In the genomic region with DNA sequence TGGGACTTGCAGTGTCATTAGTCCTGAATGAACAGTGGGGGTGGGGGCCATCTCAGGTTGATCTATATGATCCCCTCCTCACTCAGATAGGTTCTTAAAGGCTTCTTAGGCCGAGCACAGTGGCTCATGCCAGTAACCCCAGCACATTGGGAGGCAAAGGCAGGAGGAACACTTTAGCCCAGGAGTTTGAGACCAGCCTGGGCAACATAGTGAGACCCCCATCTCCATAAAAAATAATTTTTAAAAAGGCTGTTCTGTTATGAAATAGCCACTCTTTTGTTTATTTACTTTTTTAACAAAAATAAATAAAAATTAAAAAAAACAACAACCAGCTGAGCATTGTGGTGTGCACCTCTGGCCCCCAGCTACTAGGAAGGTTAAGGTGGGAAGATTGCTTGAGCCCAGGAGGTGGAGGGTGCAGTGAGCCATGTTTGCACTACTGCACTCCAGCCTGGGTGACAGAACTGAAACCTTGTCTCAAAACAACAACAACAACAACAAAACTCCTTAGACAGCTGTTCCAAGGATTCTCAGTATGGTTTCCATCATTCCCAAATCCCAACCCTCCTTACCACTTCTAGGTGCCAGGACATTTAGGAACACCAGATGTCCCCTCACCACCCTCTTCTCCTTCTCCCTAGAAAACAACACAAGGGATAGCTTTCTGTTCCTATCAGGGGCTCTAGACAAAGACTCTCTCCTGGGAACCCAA, we compare ENCODE assay signal across 8 cellular contexts. TPM values are rescaled to one million over a fixed set of nuclear protein-coding genes. Genes with fewer than 3 reads are reported as not detected.
DNase-seq lines count a peak whose midpoint lies in the region; ATAC-seq and TF ChIP-seq lines count a peak whose summit lies in the region.

No MANE protein-coding gene starts in this region.

- 31% methylated on average over 1 of the region's 1 CpG for WGBS in smooth muscle cell (ENCODE audit: low lambda C conversion rate)

- no peak for ATAC-seq in HCT116

- no peaks in the 10 kb centered on the region for H3K9me2 ChIP-seq in HCT116 (ENCODE audit: insufficient read depth)

- H4K20me1 ChIP-seq in HCT116 (ENCODE audit: insufficient read depth) = no peaks in the 10 kb centered on the region
- H4K20me1 ChIP-seq in smooth muscle cell (ENCODE audit: low read depth) = peaks cover 11% of the 10 kb centered on the region

- H3K27me3 Mint-ChIP-seq in glutamatergic neuron (ENCODE audit: unreplicated experiment) = peaks cover 21% of the 10 kb centered on the region

- peaks cover 10% of the 10 kb centered on the region for H3K9me3 Mint-ChIP-seq in glutamatergic neuron (ENCODE audit: unreplicated experiment)

- H3K27me3 ChIP-seq in HCT116 (ENCODE audit: insufficient read depth, low read length) (no peaks in the 10 kb centered on the region), smooth muscle cell (ENCODE audit: low read depth) (no peaks in the 10 kb centered on the region), H7 (ENCODE audit: control insufficient read depth, insufficient read depth, low read length) (peaks cover 28% of the 10 kb centered on the region)

- RAD21 ChIA-PET in HCT116 (lab: Charles Lee; ENCODE audit: low non-redundant PET in 1 of 2, low total read pairs in 2 of 2, uncharacterized antibody in 2 of 2, unreplicated experiment in 2 of 2) = interaction anchor here in 1 of 2 experiments (2.2 to 2.5 kb wide), 2 partner anchors 37 to 135 kb away, joined by 6 to 15 read pairs; no protein-coding TSS in a partner anchor

- intact Hi-C loops in HCT116 (cut with micrococcal nuclease) = loop anchor here (5.0 to 10.0 kb wide), 2 partner anchors 234 to 271 kb away; a partner anchor contains a TSS

- H3F3A ChIP-seq in smooth muscle cell (ENCODE audit: low read depth) = peaks cover 8% of the 10 kb centered on the region

- POLR2A ChIA-PET in HCT116 (lab: Charles Lee) = interaction anchor here (2.5 kb wide), 1 partner anchor 37 kb away, joined by 7 read pairs; no protein-coding TSS in a partner anchor

- peaks cover 27 to 46% of the 10 kb centered on the region in 2 experiments for H3K4me1 ChIP-seq in HCT116 (ENCODE audit: control insufficient read depth in 1 of 2, insufficient read depth in 2 of 2, low read length in 2 of 2)
- H3K4me1 ChIP-seq in smooth muscle cell (ENCODE audit: low read depth) = peaks cover 30% of the 10 kb centered on the region

- H3K9me3 ChIP-seq in HCT116 (ENCODE audit: control insufficient read depth in 1 of 2, insufficient read depth in 1 of 2, low read depth in 1 of 2, low read length in 2 of 2) (no peaks in the 10 kb centered on the region), smooth muscle cell (replicated peaks; ENCODE audit: low read depth) (no peaks in the 10 kb centered on the region)

- CTCF ChIA-PET in HCT116 (lab: Charles Lee) = interaction anchor here (1.7 to 3.5 kb wide), 4 partner anchors 10 to 134 kb away, joined by 7 to 37 read pairs (median 26); no protein-coding TSS in a partner anchor

- no peaks in the 10 kb centered on the region for H3K36me3 Mint-ChIP-seq in glutamatergic neuron (ENCODE audit: unreplicated experiment)

- no TSS peak for BruUV-seq in HCT116 (replicated peaks; lab: Mats Ljungman, UMichigan)

- H3K4me3 ChIP-seq in HCT116 (replicated peaks in 1 of 2; ENCODE audit: low read depth in 1 of 2, low read length in 2 of 2) = peak overlapping the region; percentile 11 to 75; a peak in 2 of 4 replicates
- peak overlapping the region; percentile 17 for H3K4me3 ChIP-seq in smooth muscle cell
- no peak overlapping the region for H3K4me3 ChIP-seq in H7 (ENCODE audit: insufficient read depth, low read depth, low read length)

- H3K4me2 ChIP-seq in HCT116 (ENCODE audit: low read length) = peak overlapping the region; percentile 86
- H3K4me2 ChIP-seq in smooth muscle cell = peak overlapping the region; percentile 77

- no peaks in the 10 kb centered on the region for H3K36me3 ChIP-seq in HCT116 (ENCODE audit: control insufficient read depth in 1 of 2, insufficient read depth in 2 of 2, low read length in 2 of 2)
- H3K36me3 ChIP-seq in smooth muscle cell (ENCODE audit: low read depth) = no peaks in the 10 kb centered on the region
- no peaks in the 10 kb centered on the region for H3K36me3 ChIP-seq in H7 (replicated peaks; ENCODE audit: control insufficient read depth, insufficient read depth, low read length)

- H2AFZ ChIP-seq in HCT116 (ENCODE audit: low read depth, low read length, poor library complexity, severe bottlenecking) (peak overlapping the region; percentile 53), smooth muscle cell (ENCODE audit: low read depth) (peak overlapping the region; percentile 36)

- peak overlapping the region; percentile 93 for H3K27ac Mint-ChIP-seq in glutamatergic neuron (ENCODE audit: unreplicated experiment)

- TF ChIP-seq CTCF in HCT116 (IDR thresholded peaks at IDR 0.05 in 2 of 3, conservative IDR thresholded peaks at IDR 0.05 in 1 of 3; ENCODE audit: borderline replicate concordance in 1 of 3, insufficient read depth in 1 of 3, low read depth in 2 of 3, low read length in 2 of 3) (no peak), VCaP (conservative IDR thresholded peaks at IDR 0.05) (no peak), glutamatergic neuron (IDR thresholded peaks at IDR 0.05; ENCODE audit: partially characterized antibody, unreplicated experiment) (no peak), smooth muscle cell (IDR thresholded peaks at IDR 0.05; ENCODE audit: borderline replicate concordance, insufficient read depth, poor library complexity, severe bottlenecking) (no peak)

- peak overlapping the region; percentile 65 for H3K27ac ChIP-seq in HCT116 (ENCODE audit: low read depth, low read length)
- H3K27ac ChIP-seq in VCaP = peak overlapping the region; percentile 80
- H3K27ac ChIP-seq in smooth muscle cell (ENCODE audit: low read depth) = peak overlapping the region; percentile 99

- H3K79me2 ChIP-seq in HCT116 (ENCODE audit: insufficient read depth, low read length) (peaks cover 33% of the 10 kb centered on the region), smooth muscle cell (ENCODE audit: low read depth) (peaks cover 34% of the 10 kb centered on the region)

- peak overlapping the region; percentile 68 for H3K4me3 Mint-ChIP-seq in glutamatergic neuron (ENCODE audit: unreplicated experiment)

- no peak for DNase-seq in HCT116 (ENCODE audit: low read depth, low spot score)
- DNase-seq in glutamatergic neuron = no peak
- DNase-seq in smooth muscle cell (lab: John Stamatoyannopoulos, UW; ENCODE audit: unreplicated experiment) = no peak
- DNase-seq in NCI-H1694 treated with DMSO at 0.1 percent for 48 hours (lab: John Stamatoyannopoulos, UW) = no peak
- DNase-seq in D341Med (ENCODE audit: low spot score) = no peak
- no peak for DNase-seq in activated CD4-positive, alpha-beta T cell treated with anti-CD3 and anti-CD28 coated beads for 4 hours
- no peak for DNase-seq in H7

- H3K4me1 Mint-ChIP-seq in glutamatergic neuron (ENCODE audit: low read depth, unreplicated experiment) = peaks cover 27% of the 10 kb centered on the region

- no peak for TF ChIP-seq RAD21 in HCT116 (IDR thresholded peaks at IDR 0.05; ENCODE audit: low read depth)

- H3K9ac ChIP-seq in HCT116 (ENCODE audit: low read length) (peak overlapping the region; percentile 91), smooth muscle cell (ENCODE audit: low read depth) (peak overlapping the region; percentile 71)

- no peak for TF ChIP-seq POLR2A in HCT116 (IDR thresholded peaks at IDR 0.05; ENCODE audit: borderline replicate concordance, extremely low read depth, insufficient read depth, insufficient read length)

TF ChIP-seq in HCT116, 20 proteins besides CTCF, POLR2A, EP300 and RAD21:
- TF ChIP-seq CEBPB (IDR thresholded peaks at IDR 0.05; ENCODE audit: low read depth) = no peak
- peak; percentile 19; the same call in 1 of the 2 replicates for TF ChIP-seq POLR2AphosphoS5 (IDR thresholded peaks at IDR 0.05; ENCODE audit: low read depth, low read length)
- TF ChIP-seq CBX3 (IDR thresholded peaks at IDR 0.05; ENCODE audit: low read depth) = no peak

RNA-seq across cellular contexts. Expression of a gene that starts 2.0 kb away (rescaled TPM):
- 64.6 TPM for total RNA-seq in HCT116 (2021; ENCODE audit: unreplicated experiment)
- polyA plus RNA-seq in HCT116 (2012) = 66.4 and 70.0 TPM in 2 replicates
- 30.0 TPM for total RNA-seq in glutamatergic neuron (ENCODE audit: unreplicated experiment)
- total RNA-seq in smooth muscle cell = 67.8 and 202 TPM in 2 replicates
- polyA plus RNA-seq in smooth muscle cell = 113 and 114 TPM in 2 replicates
- 97.3 and 111 TPM in 2 replicates for total RNA-seq in H7 (2014; rRNA removed; shearing (Covaris generic))

RNA-seq across cellular contexts. Expression of a gene that starts 4.7 kb away (rescaled TPM):
- 71.8 TPM for total RNA-seq in HCT116 (2021; ENCODE audit: unreplicated experiment)
- 36.3 and 43.4 TPM in 2 replicates for polyA plus RNA-seq in HCT116 (2012)
- total RNA-seq in glutamatergic neuron (ENCODE audit: unreplicated experiment) = 152 TPM
- total RNA-seq in smooth muscle cell = 102 and 109 TPM in 2 replicates
- polyA plus RNA-seq in smooth muscle cell = 169 and 186 TPM in 2 replicates
- 146 TPM in 2 replicates for total RNA-seq in H7 (2014; rRNA removed; shearing (Covaris generic))

RNA-seq across cellular contexts. Expression of a gene that starts 26.3 kb away (rescaled TPM):
- total RNA-seq in HCT116 (2021; ENCODE audit: unreplicated experiment) (0.05 TPM), glutamatergic neuron (ENCODE audit: unreplicated experiment) (not detected), smooth muscle cell (21.7 and 32.9 TPM in 2 replicates)
- 0.01 TPM in 1 of 2 replicates, not detected in the other for polyA plus RNA-seq in HCT116 (2012)
- polyA plus RNA-seq in smooth muscle cell = 35.9 and 59.0 TPM in 2 replicates
- total RNA-seq in H7 (2014; rRNA removed; shearing (Covaris generic)) = 1.6 TPM in 2 replicates
